ENCODE assay signal across 2 cellular contexts in the genomic region with DNA sequence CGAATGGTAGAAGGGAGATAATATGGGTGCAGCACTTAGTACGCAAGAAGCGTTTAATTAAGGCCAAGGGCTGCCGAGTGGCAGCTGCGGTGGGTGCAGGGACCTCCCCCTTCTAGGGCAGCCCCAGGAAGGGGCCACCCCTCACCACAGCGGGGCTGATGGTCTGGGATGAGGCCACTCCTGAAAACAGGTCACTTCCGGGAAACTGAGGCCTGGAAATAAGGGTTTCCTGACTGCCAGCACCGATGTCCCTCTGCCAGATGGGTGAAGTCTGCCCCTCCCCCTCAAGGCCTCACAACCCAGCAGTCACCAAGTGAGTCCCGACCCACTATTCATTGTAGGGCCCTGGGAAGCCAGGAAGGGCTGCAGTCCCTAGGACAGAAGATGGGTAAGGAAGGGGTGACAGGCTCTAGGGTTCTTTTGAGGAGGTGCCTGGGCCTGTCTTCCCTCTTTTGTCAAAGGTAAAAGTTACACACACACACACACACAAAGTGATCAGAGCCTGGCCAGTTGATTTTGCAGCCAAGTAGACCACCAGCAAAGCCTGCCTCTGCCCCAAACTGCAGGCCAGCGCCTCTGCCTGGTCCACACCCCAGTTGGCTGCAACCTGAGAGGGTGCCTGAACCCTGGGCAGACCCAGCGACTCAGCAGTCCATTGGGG.
A peak's percentile ranks its signal among the peaks of the same experiment; 100 is the strongest.
TF ChIP-seq lines count a peak whose summit lies in the region.

No MANE protein-coding gene starts in this region.

TF ChIP-seq in HCT116, 20 proteins besides CTCF, POLR2A, EP300 and RAD21 (continued from another document):
- TF ChIP-seq, protein P1, sequence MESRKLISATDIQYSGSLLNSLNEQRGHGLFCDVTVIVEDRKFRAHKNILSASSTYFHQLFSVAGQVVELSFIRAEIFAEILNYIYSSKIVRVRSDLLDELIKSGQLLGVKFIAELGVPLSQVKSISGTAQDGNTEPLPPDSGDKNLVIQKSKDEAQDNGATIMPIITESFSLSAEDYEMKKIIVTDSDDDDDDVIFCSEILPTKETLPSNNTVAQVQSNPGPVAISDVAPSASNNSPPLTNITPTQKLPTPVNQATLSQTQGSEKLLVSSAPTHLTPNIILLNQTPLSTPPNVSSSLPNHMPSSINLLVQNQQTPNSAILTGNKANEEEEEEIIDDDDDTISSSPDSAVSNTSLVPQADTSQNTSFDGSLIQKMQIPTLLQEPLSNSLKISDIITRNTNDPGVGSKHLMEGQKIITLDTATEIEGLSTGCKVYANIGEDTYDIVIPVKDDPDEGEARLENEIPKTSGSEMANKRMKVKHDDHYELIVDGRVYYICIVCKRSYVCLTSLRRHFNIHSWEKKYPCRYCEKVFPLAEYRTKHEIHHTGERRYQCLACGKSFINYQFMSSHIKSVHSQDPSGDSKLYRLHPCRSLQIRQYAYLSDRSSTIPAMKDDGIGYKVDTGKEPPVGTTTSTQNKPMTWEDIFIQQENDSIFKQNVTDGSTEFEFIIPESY (IDR thresholded peaks at IDR 0.05; ENCODE audit: extremely low read depth, insufficient replicate concordance, low read length) = no peak
- TF ChIP-seq ZFX (IDR thresholded peaks at IDR 0.05) = peak; percentile 48; the same call in 1 of the 2 replicates
- TF ChIP-seq SP1 (IDR thresholded peaks at IDR 0.05; ENCODE audit: low read depth) = no peak

TF ChIP-seq in SK-N-SH treated with all-trans-retinoic acid at 6 μM for 48 hours, 23 proteins besides CTCF, POLR2A, EP300 and RAD21 (continued from another document):
- TF ChIP-seq, protein P2, sequence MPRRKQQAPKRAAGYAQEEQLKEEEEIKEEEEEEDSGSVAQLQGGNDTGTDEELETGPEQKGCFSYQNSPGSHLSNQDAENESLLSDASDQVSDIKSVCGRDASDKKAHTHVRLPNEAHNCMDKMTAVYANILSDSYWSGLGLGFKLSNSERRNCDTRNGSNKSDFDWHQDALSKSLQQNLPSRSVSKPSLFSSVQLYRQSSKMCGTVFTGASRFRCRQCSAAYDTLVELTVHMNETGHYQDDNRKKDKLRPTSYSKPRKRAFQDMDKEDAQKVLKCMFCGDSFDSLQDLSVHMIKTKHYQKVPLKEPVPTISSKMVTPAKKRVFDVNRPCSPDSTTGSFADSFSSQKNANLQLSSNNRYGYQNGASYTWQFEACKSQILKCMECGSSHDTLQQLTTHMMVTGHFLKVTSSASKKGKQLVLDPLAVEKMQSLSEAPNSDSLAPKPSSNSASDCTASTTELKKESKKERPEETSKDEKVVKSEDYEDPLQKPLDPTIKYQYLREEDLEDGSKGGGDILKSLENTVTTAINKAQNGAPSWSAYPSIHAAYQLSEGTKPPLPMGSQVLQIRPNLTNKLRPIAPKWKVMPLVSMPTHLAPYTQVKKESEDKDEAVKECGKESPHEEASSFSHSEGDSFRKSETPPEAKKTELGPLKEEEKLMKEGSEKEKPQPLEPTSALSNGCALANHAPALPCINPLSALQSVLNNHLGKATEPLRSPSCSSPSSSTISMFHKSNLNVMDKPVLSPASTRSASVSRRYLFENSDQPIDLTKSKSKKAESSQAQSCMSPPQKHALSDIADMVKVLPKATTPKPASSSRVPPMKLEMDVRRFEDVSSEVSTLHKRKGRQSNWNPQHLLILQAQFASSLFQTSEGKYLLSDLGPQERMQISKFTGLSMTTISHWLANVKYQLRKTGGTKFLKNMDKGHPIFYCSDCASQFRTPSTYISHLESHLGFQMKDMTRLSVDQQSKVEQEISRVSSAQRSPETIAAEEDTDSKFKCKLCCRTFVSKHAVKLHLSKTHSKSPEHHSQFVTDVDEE (CRISPR knock-in tag; IDR thresholded peaks at IDR 0.05) = no peak
- TF ChIP-seq GLIS3 (CRISPR knock-in tag; IDR thresholded peaks at IDR 0.05) (no peak), ZC3H10 (CRISPR knock-in tag; IDR thresholded peaks at IDR 0.05) (no peak), ZNF565 (CRISPR knock-in tag; conservative IDR thresholded peaks at IDR 0.05; ENCODE audit: low read depth) (no peak)
